ENCODE assay signal across 19 cellular contexts in the genomic region with DNA sequence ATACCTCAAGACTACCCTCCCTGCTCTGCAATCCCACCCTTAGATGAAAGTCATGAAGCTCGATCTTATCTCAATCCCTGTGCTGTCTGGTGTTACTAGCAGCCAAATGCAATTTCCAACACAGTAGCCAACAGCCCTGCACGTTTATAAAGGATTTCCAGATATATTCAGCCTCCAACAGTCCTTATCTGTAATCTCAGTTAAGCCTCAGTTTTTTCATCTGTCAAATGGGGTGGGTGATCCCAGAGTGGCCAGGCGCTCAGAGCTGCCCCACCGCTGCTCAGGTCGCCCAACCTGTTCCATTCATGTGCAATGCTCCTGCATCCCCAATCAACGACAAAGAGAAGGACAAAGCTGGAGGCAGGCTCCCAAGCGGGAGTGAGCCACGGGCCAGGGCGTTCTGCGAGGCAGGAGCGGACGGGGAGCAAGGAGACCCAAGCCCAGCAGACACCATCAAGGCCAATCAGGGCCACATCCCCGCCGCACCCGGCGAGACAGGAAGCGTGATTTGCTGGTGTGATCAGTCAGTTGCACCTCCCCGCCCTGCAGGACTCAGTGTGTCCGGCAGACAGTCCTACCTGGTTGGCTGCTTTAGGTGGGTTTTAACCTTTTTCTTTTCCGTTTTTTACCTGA. TPM values are rescaled to one million over a fixed set of nuclear protein-coding genes. Genes with fewer than 3 reads are reported as not detected.
A peak's percentile ranks its signal among the peaks of the same experiment; 100 is the strongest.
DNase-seq lines count a peak whose midpoint lies in the region; ATAC-seq and TF ChIP-seq lines count a peak whose summit lies in the region.
"Had no signal": no experiment of that assay in that cellular context is flagged by ENCODE, and none has a peak within 500 bp of the region (broad histone marks: within the 10 kb centered on the region; RNA-seq: fewer than 3 reads in every experiment).

No MANE protein-coding gene starts in this region.

- H3K9me3 ChIP-seq in RWPE2 (ENCODE audit: severe bottlenecking) (no peaks in the 10 kb centered on the region), sigmoid colon (no peaks in the 10 kb centered on the region)

- H3K27me3 ChIP-seq in RWPE2 (ENCODE audit: insufficient read depth, poor library complexity, severe bottlenecking) = no peaks in the 10 kb centered on the region
- no peaks in the 10 kb centered on the region for H3K27me3 ChIP-seq in sigmoid colon

- POLR2A ChIA-PET in activated CD4-positive, alpha-beta memory T cell treated with anti-CD3 and anti-CD28 coated beads for 36 hours (lab: Charles Lee) = no interaction called here

- H3K36me3 Mint-ChIP-seq in chondrocyte (ENCODE audit: low read depth) = peaks cover 33% of the 10 kb centered on the region
- no peaks in the 10 kb centered on the region for H3K36me3 Mint-ChIP-seq in activated CD4-positive, alpha-beta memory T cell treated with anti-CD3 and anti-CD28 coated beads for 36 hours
- H3K36me3 Mint-ChIP-seq: CD14-positive monocyte had no signal

- peaks cover 7% of the 10 kb centered on the region for H3K4me1 ChIP-seq in RWPE2 (ENCODE audit: insufficient read depth, poor library complexity, severe bottlenecking)
- peaks cover 0 to 18% (median 17%) of the 10 kb centered on the region in 4 donors for H3K4me1 ChIP-seq in sigmoid colon

- no peak overlapping the region for H3K27ac ChIP-seq in RWPE2 (ENCODE audit: poor library complexity, severe bottlenecking)
- H3K27ac ChIP-seq in sigmoid colon = no peak overlapping the region
- H3K27ac ChIP-seq: KMS-11 had no signal

- no peak for ATAC-seq in RWPE2 (ENCODE audit: low read depth)
- no peak for ATAC-seq in left colon
- no peak for ATAC-seq in HG03135 (IDR thresholded peaks at IDR 0.05; ENCODE audit: unreplicated experiment)
- ATAC-seq: GM23338 had no signal

- TF ChIP-seq CTCF in RWPE2 (IDR thresholded peaks at IDR 0.05; ENCODE audit: poor library complexity, severe bottlenecking) = no peak
- no peak for TF ChIP-seq CTCF in chondrocyte (IDR thresholded peaks at IDR 0.05)
- no peak for TF ChIP-seq CTCF in sigmoid colon (IDR thresholded peaks at IDR 0.05)

- no peak overlapping the region for H3K27ac Mint-ChIP-seq in chondrocyte (ENCODE audit: unreplicated experiment)
- H3K27ac Mint-ChIP-seq in activated CD4-positive, alpha-beta memory T cell treated with anti-CD3 and anti-CD28 coated beads for 36 hours = no peak overlapping the region
- H3K27ac Mint-ChIP-seq: CD14-positive monocyte, GM23338 had no signal

- DNase-seq in RWPE2 (ENCODE audit: low spot score) = peak; percentile 56
- peak; percentile 79 for DNase-seq in chondrocyte (ENCODE audit: low spot score)
- peak; percentile 2 to 23 for DNase-seq in left colon
- DNase-seq in sigmoid colon = peak; percentile 45
- DNase-seq in activated CD4-positive, alpha-beta memory T cell treated with anti-CD3 and anti-CD28 coated beads for 36 hours = no peak
- DNase-seq in NOMO-1 treated with dmso at 0.1 percent for 144 hours (lab: John Stamatoyannopoulos, UW; ENCODE audit: unreplicated experiment) = no peak
- DNase-seq in RPMI8226 = no peak
- DNase-seq: COR-L47, DND-41, GF-D8, NCI-H1092 treated with DMSO at 0.1 percent for 48 hours, NCI-H1694 treated with DMSO at 0.1 percent for 48 hours, NCI-H345, NCI-H526 treated with DMSO at 0.1 percent for 48 hours, OCI-M1 had no signal

- no peak for TF ChIP-seq EP300 in sigmoid colon (IDR thresholded peaks at IDR 0.05)

- no peak for TF ChIP-seq POLR2A in sigmoid colon (IDR thresholded peaks at IDR 0.05)

- no peak overlapping the region for H3K4me3 Mint-ChIP-seq in chondrocyte (ENCODE audit: unreplicated experiment)
- H3K4me3 Mint-ChIP-seq in activated CD4-positive, alpha-beta memory T cell treated with anti-CD3 and anti-CD28 coated beads for 36 hours = no peak overlapping the region
- H3K4me3 Mint-ChIP-seq: CD14-positive monocyte, GM23338 had no signal

- no peaks in the 10 kb centered on the region for H3K9me3 Mint-ChIP-seq in chondrocyte (ENCODE audit: low read depth)
- no peaks in the 10 kb centered on the region for H3K9me3 Mint-ChIP-seq in activated CD4-positive, alpha-beta memory T cell treated with anti-CD3 and anti-CD28 coated beads for 36 hours
- H3K9me3 Mint-ChIP-seq: GM23338 had no signal

- CTCF ChIA-PET in activated CD4-positive, alpha-beta memory T cell treated with anti-CD3 and anti-CD28 coated beads for 36 hours (lab: Charles Lee) = no interaction called here

- H3K4me1 Mint-ChIP-seq in chondrocyte (ENCODE audit: low read depth) = peaks cover 19% of the 10 kb centered on the region
- H3K4me1 Mint-ChIP-seq in activated CD4-positive, alpha-beta memory T cell treated with anti-CD3 and anti-CD28 coated beads for 36 hours (ENCODE audit: low read depth) = peaks cover 5% of the 10 kb centered on the region
- H3K4me1 Mint-ChIP-seq: CD14-positive monocyte had no signal

- H3K27me3 Mint-ChIP-seq in chondrocyte (ENCODE audit: low read depth) = no peaks in the 10 kb centered on the region
- H3K27me3 Mint-ChIP-seq in activated CD4-positive, alpha-beta memory T cell treated with anti-CD3 and anti-CD28 coated beads for 36 hours = no peaks in the 10 kb centered on the region

- no peak overlapping the region for H3K4me3 ChIP-seq in RWPE2 (ENCODE audit: severe bottlenecking)
- no peak overlapping the region for H3K4me3 ChIP-seq in sigmoid colon
- H3K4me3 ChIP-seq: GM23338 had no signal

- intact Hi-C loops in left colon (cut with DNase I, micrococcal nuclease) = no loop called here
- intact Hi-C loops in sigmoid colon (cut with DNase I) = no loop called here
- intact Hi-C loops in activated CD4-positive, alpha-beta memory T cell treated with anti-CD3 and anti-CD28 coated beads for 36 hours (cut with micrococcal nuclease) = no loop called here

- WGBS in sigmoid colon, 2 donors = 94 to 95% methylated on average over 20 of the region's 20 CpGs

- peaks cover 72% of the 10 kb centered on the region for H3K36me3 ChIP-seq in RWPE2 (ENCODE audit: low read depth)
- H3K36me3 ChIP-seq in sigmoid colon = peaks cover 0 to 51% (median 32%) of the 10 kb centered on the region in 4 donors

RNA-seq across cellular contexts. Expression of gene PDGFA, which starts 19.7 kb away (rescaled TPM):
- total RNA-seq in chondrocyte = 38.1 to 72.5 TPM (median 70.6 TPM) in 3 replicates
- total RNA-seq in left colon = 10 to 100 TPM; 58.7 to 80.2 TPM
- 10 to 100 TPM; 33.9 to 38.5 (median 36.9) TPM for total RNA-seq in sigmoid colon
- polyA plus RNA-seq in sigmoid colon = 10 to 100 TPM; 19.7 to 21.6 (median 20.0) TPM
- total RNA-seq in activated CD4-positive, alpha-beta memory T cell treated with anti-CD3 and anti-CD28 coated beads for 36 hours = 1 to 10 TPM; 6.3 to 6.9 TPM

Comparison
In these comparisons a context has a peak if more than half of its experiments do, and no peak if none do; other contexts are left out.
1. DNase-seq: peak in RWPE2 (single experiment), chondrocyte (single experiment), left colon (2 of 2) and sigmoid colon (single experiment); none in activated CD4-positive, alpha-beta memory T cell treated with anti-CD3 and anti-CD28 coated beads for 36 hours (single experiment), NOMO-1 treated with dmso at 0.1 percent for 144 hours (single experiment) and RPMI8226 (single experiment).